Comparison of ENCODE assay signal across 8 cellular contexts in genomic region chr16:4733747-4734062, GRCh38. TPM values are rescaled to one million over a fixed set of nuclear protein-coding genes. Genes with fewer than 3 reads are reported as not detected.
DNase-seq lines count a peak whose midpoint lies in the region; ATAC-seq and TF ChIP-seq lines count a peak whose summit lies in the region.

No MANE protein-coding gene starts in this region.

- ATAC-seq in HG03378 (IDR thresholded peaks at IDR 0.05; ENCODE audit: unreplicated experiment) (peak; percentile 21), sciatic nerve (no peak)
- ATAC-seq in activated CD8-positive, alpha-beta T cell treated with anti-CD3 and anti-CD28 coated beads, Interleukin-2, amount 10 ng/mL, durations not matched to agents 7 days and 5 days, result peak; percentile 8

- peak overlapping the region; percentile 82 for H3K27ac Mint-ChIP-seq in activated CD8-positive, alpha-beta T cell treated with anti-CD3 and anti-CD28 coated beads, Interleukin-2, amount 10 ng/mL, durations not matched to agents 7 days and 5 days

- H3K4me3 ChIP-seq in GM08714 (ENCODE audit: low read length) (peak overlapping the region; percentile 94), foreskin fibroblast (ENCODE audit: low read depth in 1 of 2, low read length in 2 of 2) (peak overlapping the region; percentile 88 to 92)

- H3K4me3 Mint-ChIP-seq in activated CD8-positive, alpha-beta T cell treated with anti-CD3 and anti-CD28 coated beads, Interleukin-2, amount 10 ng/mL, durations not matched to agents 7 days and 5 days, result peak overlapping the region; percentile 85

- CTCF ChIA-PET in activated CD8-positive, alpha-beta T cell treated with anti-CD3 and anti-CD28 coated beads, Interleukin-2, amount 10 ng/mL, durations not matched to agents 7 days and 5 days (lab: Charles Lee), result interaction anchor here (0.9 to 2.2 kb wide), 8 partner anchors 9 to 222 kb away, joined by 3 to 10 read pairs (median 4); partner anchors contain the start of genes MGRN1, ROGDI and ZNF500

- POLR2A ChIA-PET in activated CD8-positive, alpha-beta T cell treated with anti-CD3 and anti-CD28 coated beads, Interleukin-2, amount 10 ng/mL, durations not matched to agents 7 days and 5 days (lab: Charles Lee), result interaction anchor here (0.7 to 2.6 kb wide), 10 partner anchors 9 to 114 kb away, joined by 3 to 16 read pairs (median 5); partner anchors contain the start of genes GLYR1, NUDT16L1, UBN1 and ZNF500

- peaks cover 6% of the 10 kb centered on the region for H3K36me3 Mint-ChIP-seq in activated CD8-positive, alpha-beta T cell treated with anti-CD3 and anti-CD28 coated beads, Interleukin-2, amount 10 ng/mL, durations not matched to agents 7 days and 5 days (ENCODE audit: low read depth)

- in situ Hi-C loops in GM13976 (cut with MboI; ENCODE audit: low sequenced_read_pairs, unreplicated experiment), result no loop called here

- peak; percentile 47 for DNase-seq in activated CD8-positive, alpha-beta T cell treated with anti-CD3 and anti-CD28 coated beads, Interleukin-2, amount 10 ng/mL, durations not matched to agents 7 days and 5 days
- DNase-seq in foreskin fibroblast (peak in 1 of 2 donors; percentile 14), sciatic nerve (ENCODE audit: low spot score) (peak; percentile 68), GM20000 (ENCODE audit: low spot score) (no peak), GM13976 (ENCODE audit: low spot score) (no peak), ecto neural progenitor cell (ENCODE audit: low spot score) (no peak)

- intact Hi-C loops in sciatic nerve (cut with DNase I), result no loop called here

- H3K4me1 Mint-ChIP-seq in activated CD8-positive, alpha-beta T cell treated with anti-CD3 and anti-CD28 coated beads, Interleukin-2, amount 10 ng/mL, durations not matched to agents 7 days and 5 days (ENCODE audit: low read depth), result peaks cover 18% of the 10 kb centered on the region

- no peaks in the 10 kb centered on the region for H3K27me3 Mint-ChIP-seq in activated CD8-positive, alpha-beta T cell treated with anti-CD3 and anti-CD28 coated beads, Interleukin-2, amount 10 ng/mL, durations not matched to agents 7 days and 5 days (ENCODE audit: low read depth)

- TF ChIP-seq CTCF in foreskin fibroblast (IDR thresholded peaks at IDR 0.05; ENCODE audit: low read depth, low read length), result no peak
- TF ChIP-seq CTCF in GM20000 (IDR thresholded peaks at IDR 0.05; ENCODE audit: extremely low read depth, missing control alignments), result no peak
- no peak for TF ChIP-seq CTCF in GM13976 (IDR thresholded peaks at IDR 0.05; ENCODE audit: borderline replicate concordance, control extremely low read depth, extremely low read depth, insufficient read depth, missing control alignments)

- no peaks in the 10 kb centered on the region for H3K9me3 Mint-ChIP-seq in activated CD8-positive, alpha-beta T cell treated with anti-CD3 and anti-CD28 coated beads, Interleukin-2, amount 10 ng/mL, durations not matched to agents 7 days and 5 days (ENCODE audit: insufficient read depth)

RNA-seq across cellular contexts. Expression of gene ANKS3, which starts 0.4 kb away (rescaled TPM):
- total RNA-seq in activated CD8-positive, alpha-beta T cell treated with anti-CD3 and anti-CD28 coated beads, Interleukin-2, amount 10 ng/mL, durations not matched to agents 7 days and 5 days, result 10 to 100 TPM; 17.0 to 17.2 TPM
- total RNA-seq in sciatic nerve, result 34.4 TPM

RNA-seq across cellular contexts. Expression of gene DNAAF8, which starts 0.6 kb away (rescaled TPM):
- under 1 TPM; 0.39 to 0.68 TPM for total RNA-seq in activated CD8-positive, alpha-beta T cell treated with anti-CD3 and anti-CD28 coated beads, Interleukin-2, amount 10 ng/mL, durations not matched to agents 7 days and 5 days
- total RNA-seq in sciatic nerve, result 0.31 TPM

RNA-seq across cellular contexts. Expression of gene ZNF500, which starts 33.3 kb away (rescaled TPM):
- total RNA-seq in activated CD8-positive, alpha-beta T cell treated with anti-CD3 and anti-CD28 coated beads, Interleukin-2, amount 10 ng/mL, durations not matched to agents 7 days and 5 days, result 10 to 100 TPM; 14.0 to 14.9 TPM
- total RNA-seq in sciatic nerve, result 21.5 TPM

RNA-seq across cellular contexts. Expression of gene NUDT16L1, which starts 40.3 kb away (rescaled TPM):
- 10 to 100 TPM; 32.6 to 36.2 TPM for total RNA-seq in activated CD8-positive, alpha-beta T cell treated with anti-CD3 and anti-CD28 coated beads, Interleukin-2, amount 10 ng/mL, durations not matched to agents 7 days and 5 days
- 21.3 TPM for total RNA-seq in sciatic nerve

RNA-seq across cellular contexts. Expression of gene SEPTIN12, which starts 54.4 kb away (rescaled TPM):
- total RNA-seq in activated CD8-positive, alpha-beta T cell treated with anti-CD3 and anti-CD28 coated beads, Interleukin-2, amount 10 ng/mL, durations not matched to agents 7 days and 5 days, result not detected
- total RNA-seq in sciatic nerve, result not detected

Comparison
In these comparisons a context has a peak if more than half of its experiments do, and no peak if none do; other contexts are left out.
1. DNase-seq: peak in activated CD8-positive, alpha-beta T cell treated with anti-CD3 and anti-CD28 coated beads, Interleukin-2, amount 10 ng/mL, durations not matched to agents 7 days and 5 days (single experiment) and sciatic nerve (single experiment); none in GM20000 (single experiment), GM13976 (single experiment) and ecto neural progenitor cell (single experiment).